8 cellular contexts compared by ENCODE assay signal in the genomic region with DNA sequence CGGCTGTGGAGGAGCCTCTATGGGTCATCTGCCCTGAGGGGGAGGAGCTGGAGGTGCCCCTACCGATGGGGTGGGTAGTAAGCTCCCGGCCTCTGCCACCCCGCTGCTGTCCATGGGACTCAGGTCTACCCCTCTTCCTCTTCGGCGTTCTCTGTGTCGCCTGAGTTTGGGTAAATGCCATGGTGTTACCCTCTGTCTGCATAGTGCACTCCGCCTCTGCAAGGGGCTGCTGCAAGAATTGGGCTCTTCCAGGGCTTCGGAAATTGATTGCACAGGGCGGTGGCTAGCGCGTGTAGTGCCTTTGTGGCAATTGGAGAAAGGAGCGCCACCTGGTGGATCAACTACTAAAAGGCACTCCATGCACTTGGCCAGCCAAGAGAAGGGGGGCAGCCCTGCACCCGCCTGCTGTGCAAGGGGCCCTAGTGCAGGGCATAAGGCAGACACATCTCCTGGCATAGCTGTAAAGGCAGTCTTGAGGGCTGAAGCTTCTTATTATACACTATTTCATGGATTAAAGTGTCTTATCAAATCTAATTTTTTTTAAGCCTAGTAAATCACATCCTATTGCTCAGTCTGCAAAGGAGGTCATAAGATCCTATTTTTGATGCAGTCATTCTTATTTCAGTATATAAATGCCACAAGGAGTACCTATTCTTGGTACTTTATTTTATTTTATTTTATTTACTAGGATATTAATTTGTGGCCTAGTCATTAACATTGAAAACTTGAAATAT.
DNase-seq lines count a peak whose midpoint lies in the region; ATAC-seq and TF ChIP-seq lines count a peak whose summit lies in the region.

No MANE protein-coding gene starts in this region.

- no TSS peak for BruUV-seq in PC-3 (replicated peaks; lab: Mats Ljungman, UMichigan)

- H3K4me2 ChIP-seq in PC-3 (ENCODE audit: low read length) = 0 out of 2 replicates have a peak overlapping the region, but pooled peaks have one; percentile 22

- no peaks in the 10 kb centered on the region for H4K20me1 ChIP-seq in PC-3 (ENCODE audit: low read length)

- H3K9me3 ChIP-seq in HUES48 (ENCODE audit: control insufficient read depth, insufficient read depth, low read length) (no peaks in the 10 kb centered on the region), PC-3 (ENCODE audit: low read length) (no peaks in the 10 kb centered on the region), neutrophil (no peaks in the 10 kb centered on the region)

- H3K9ac ChIP-seq in HUES48 (ENCODE audit: low read depth, low read length) (no peak overlapping the region), PC-3 (ENCODE audit: low read length) (no peak overlapping the region)

- H3K4me1 ChIP-seq in HUES48 (ENCODE audit: control insufficient read depth, insufficient read depth, low read length) = peaks cover 4% of the 10 kb centered on the region; the same call in 1 of the 2 replicates
- H3K4me1 ChIP-seq in PC-3 (ENCODE audit: insufficient read depth, low read length) = no peaks in the 10 kb centered on the region
- H3K4me1 ChIP-seq in neutrophil (ENCODE audit: control insufficient read depth in 1 of 2, insufficient read depth in 1 of 2, low read depth in 1 of 2, low read length in 1 of 2) = no peaks in the 10 kb centered on the region

- H3F3A ChIP-seq in PC-3 (ENCODE audit: low read length, unreplicated experiment) = no peaks in the 10 kb centered on the region

- no peaks in the 10 kb centered on the region for H3K79me2 ChIP-seq in PC-3 (ENCODE audit: low read length)

- intact Hi-C loops in PC-3 (cut with micrococcal nuclease) = no loop called here

- ATAC-seq in GM21529 (IDR thresholded peaks at IDR 0.05; ENCODE audit: unreplicated experiment) = peak; percentile 99
- ATAC-seq in PC-3 = peak; percentile 97

- H3K27me3 ChIP-seq in HUES48 (ENCODE audit: control insufficient read depth, insufficient read depth, low read length) (peaks cover 9% of the 10 kb centered on the region; the same call in 1 of the 2 replicates), PC-3 (ENCODE audit: low read length) (peaks cover 20% of the 10 kb centered on the region; the same call in 1 of the 2 replicates), neutrophil (peaks cover 23% of the 10 kb centered on the region)

- TF ChIP-seq CTCF in PC-3 (conservative IDR thresholded peaks at IDR 0.05; ENCODE audit: low read depth, low read length) (peak; percentile 87), fibroblast of the aortic adventitia (IDR thresholded peaks at IDR 0.05; ENCODE audit: insufficient read depth, low read length) (peak; percentile 81), neutrophil (IDR thresholded peaks at IDR 0.05) (peak; percentile 64)

- peak overlapping the region; percentile 48; the same call in 1 of the 2 replicates for H3K4me3 ChIP-seq in HUES48 (ENCODE audit: low read depth, low read length)
- no peak overlapping the region for H3K4me3 ChIP-seq in PC-3 (ENCODE audit: low read length)
- H3K4me3 ChIP-seq in fibroblast of the aortic adventitia (ENCODE audit: low read depth, low read length) = no peak overlapping the region
- no peak overlapping the region for H3K4me3 ChIP-seq in neutrophil (ENCODE audit: low read depth in 1 of 2, low read length in 1 of 2)

- peak; percentile 87 for DNase-seq in DMS53 treated with DMSO at 0.1 percent for 48 hours (lab: John Stamatoyannopoulos, UW; ENCODE audit: unreplicated experiment)
- peak; percentile 75 for DNase-seq in PC-3
- peak; percentile 69 for DNase-seq in activated T-cell treated with anti-CD3 and anti-CD28 coated beads, Interleukin-2, amount 50 U/mL, for 1 hour
- DNase-seq in fibroblast of the aortic adventitia (ENCODE audit: low read depth) = peak; percentile 75
- DNase-seq in substantia nigra (lab: John Stamatoyannopoulos, UW) = peak in 44 of 49 donors; percentile 8 to 79 (median 56)

- POLR2A ChIA-PET in PC-3 (lab: Charles Lee; ENCODE audit: unreplicated experiment) = no interaction called here

- peak overlapping the region; percentile 54; the same call in 1 of the 2 replicates for H2AFZ ChIP-seq in PC-3 (ENCODE audit: low read length)

- no peaks in the 10 kb centered on the region for H3K36me3 ChIP-seq in HUES48 (ENCODE audit: control insufficient read depth, insufficient read depth, low read length)
- H3K36me3 ChIP-seq in PC-3 (ENCODE audit: low read depth, low read length) = no peaks in the 10 kb centered on the region
- no peaks in the 10 kb centered on the region for H3K36me3 ChIP-seq in neutrophil

- H3K9me2 ChIP-seq in PC-3 (replicated peaks; ENCODE audit: low read length) = no peaks in the 10 kb centered on the region

- CTCF ChIA-PET in PC-3 (lab: Charles Lee) = no interaction called here

- H3K27ac ChIP-seq in HUES48 (ENCODE audit: low read depth, low read length) (no peak overlapping the region), PC-3 (ENCODE audit: low read length) (no peak overlapping the region), neutrophil (no peak overlapping the region), substantia nigra (ENCODE audit: low read depth, low read length, poor library complexity, severe bottlenecking) (no peak overlapping the region)
